ENCODE assay signal across 1 cellular context in genomic region chr4:15704145-15704544, GRCh38.
TF ChIP-seq lines count a peak whose summit lies in the region.

No MANE protein-coding gene starts in this region.

TF ChIP-seq in HepG2, 621 proteins besides CTCF, POLR2A, EP300 and RAD21:
- TF ChIP-seq PRDM4 (CRISPR knock-in tag; IDR thresholded peaks at IDR 0.05; ENCODE audit: borderline replicate concordance) = no peak
- peak; percentile 71; the same call in 1 of the 2 replicates for TF ChIP-seq ZBTB26 (CRISPR knock-in tag; IDR thresholded peaks at IDR 0.05; ENCODE audit: borderline replicate concordance)
